In the genomic region with DNA sequence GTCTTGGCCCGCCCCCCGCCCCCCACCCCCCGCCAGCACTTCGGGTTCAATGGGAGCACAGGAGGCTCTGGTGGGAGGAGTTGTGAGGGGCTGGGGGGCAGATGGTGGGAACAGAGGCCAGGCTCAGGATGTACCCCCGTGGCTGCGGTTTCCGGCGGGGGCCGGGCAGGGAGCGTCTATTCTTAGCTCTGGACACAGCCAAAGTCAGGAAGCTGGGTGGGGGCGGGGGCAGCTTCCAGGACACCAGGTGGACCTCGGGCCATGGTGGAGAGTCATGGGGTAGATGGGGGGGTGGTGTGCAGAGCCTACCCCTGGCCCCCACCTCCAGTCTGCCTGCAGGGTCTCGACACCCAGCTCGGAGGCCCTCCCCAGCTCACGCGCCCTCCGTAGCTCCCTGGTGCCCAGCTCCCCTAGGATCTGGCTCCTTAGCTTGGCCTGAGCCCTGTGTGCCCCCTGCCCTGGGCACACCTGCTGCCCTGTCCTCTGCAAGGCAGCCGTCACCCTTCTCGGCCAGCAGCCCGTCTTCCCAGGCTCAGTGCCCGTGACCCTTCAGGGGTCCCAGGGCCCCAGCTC, we compare ENCODE assay signal across 15 cellular contexts. TPM values are rescaled to one million over a fixed set of nuclear protein-coding genes. Genes with fewer than 3 reads are reported as not detected.
DNase-seq lines count a peak whose midpoint lies in the region; ATAC-seq, FAIRE-seq and TF ChIP-seq lines count a peak whose summit lies in the region.
"Had no signal": no experiment of that assay in that cellular context is flagged by ENCODE, and none has a peak within 500 bp of the region (broad histone marks: within the 10 kb centered on the region; RNA-seq: fewer than 3 reads in every experiment).

No MANE protein-coding gene starts in this region.

- no peak for TF ChIP-seq RAD21 in A549 (conservative IDR thresholded peaks at IDR 0.05 in 1 of 2, IDR thresholded peaks at IDR 0.05 in 1 of 2)

- H3K4me1 ChIP-seq in A549 (peaks cover 12% of the 10 kb centered on the region), neuronal stem cell (ENCODE audit: control insufficient read depth in 2 of 2, insufficient read depth in 1 of 2, low read depth in 1 of 2, low read length in 2 of 2) (peaks cover 5 to 18% of the 10 kb centered on the region in 2 donors)

- H3K9ac ChIP-seq in neuronal stem cell (ENCODE audit: low read depth, low read length, poor library complexity): no peak overlapping the region

- CTCF ChIA-PET in A549 (lab: Yijun Ruan, JAX): interaction anchor here (0.8 to 2.6 kb wide), 7 partner anchors 10 to 282 kb away, joined by 3 to 12 read pairs (median 3); no protein-coding TSS in a partner anchor

- no peak overlapping the region for H2BK5ac ChIP-seq in neuronal stem cell (ENCODE audit: low read length)

- no peak overlapping the region for H4K91ac ChIP-seq in neuronal stem cell (ENCODE audit: low read depth, low read length, poor library complexity)

- H3K27ac ChIP-seq in A549 (no peak overlapping the region), coronary artery (peak overlapping the region; percentile 92 to 96), neuronal stem cell (replicated peaks; ENCODE audit: low read length) (no peak overlapping the region)

- FAIRE-seq in A549 (lab: Jason Lieb, UNC): no peak
- FAIRE-seq: HTR-8/SVneo had no signal

- no peak overlapping the region for H3K18ac ChIP-seq in neuronal stem cell (ENCODE audit: low read length)

- 93% methylated on average over 6 of the region's 21 CpGs for WGBS in A549 (ENCODE audit: missing lambda C conversion rate)
- no CpG with 5 or more reads among the region's 21 CpGs for WGBS in neuronal stem cell (ENCODE audit: extremely low coverage in 2 of 2, insufficient read length in 2 of 2, insufficient replicate concordance in 1 of 2), 2 donors

- no peak overlapping the region for H2BK15ac ChIP-seq in neuronal stem cell (ENCODE audit: low read length)

- no peak for TF ChIP-seq POLR2A in A549 (IDR thresholded peaks at IDR 0.05; ENCODE audit: low read length)

- DNase-seq in A549 (ENCODE audit: low read depth in 1 of 2, low spot score in 1 of 2) (no peak), LHCN-M2 (ENCODE audit: low read depth) (peak; percentile 15), coronary artery (ENCODE audit: low spot score) (no peak), neuronal stem cell (ENCODE audit: low spot score) (no peak), C1 segment of cervical spinal cord (lab: John Stamatoyannopoulos, UW) (no peak), inferior parietal cortex (ENCODE audit: extremely low spot score) (no peak), AG08396 (ENCODE audit: low spot score) (no peak), nucleus accumbens (lab: John Stamatoyannopoulos, UW) (no peak)
- DNase-seq: activated CD4-positive, alpha-beta T cell treated with anti-CD3 and anti-CD28 coated beads, Interleukin-2, amount 10 ng/mL, durations not matched to agents 24 days and 14 days; DMS79; endodermal cell; mammary epithelial cell; NCI-H510A had no signal

- no peak overlapping the region for H4K8ac ChIP-seq in neuronal stem cell (ENCODE audit: low read depth, low read length)

- H3K4me3 ChIP-seq in A549 (no peak overlapping the region), coronary artery (peak overlapping the region; percentile 84), neuronal stem cell (ENCODE audit: low read length in 2 of 2) (no peak overlapping the region)
- H3K4me3 ChIP-seq: tibial nerve had no signal

- H3K27me3 ChIP-seq in neuronal stem cell (ENCODE audit: control insufficient read depth in 3 of 3, insufficient read depth in 3 of 3, low read depth in 1 of 3, low read length in 3 of 3): peaks cover 3 to 29% (median 26%) of the 10 kb centered on the region in 3 experiments

- H3K4me2 ChIP-seq in A549 (no peak overlapping the region), neuronal stem cell (ENCODE audit: insufficient read depth, low read length, poor library complexity, severe bottlenecking) (no peak overlapping the region)

- no peak overlapping the region for H2AFZ ChIP-seq in neuronal stem cell (ENCODE audit: low read length)

- ATAC-seq in A549: no peak

- peaks cover 6 to 32% of the 10 kb centered on the region in 2 donors for H3K36me3 ChIP-seq in neuronal stem cell (replicated peaks in 1 of 2; ENCODE audit: control insufficient read depth in 2 of 2, insufficient read depth in 2 of 2, low read length in 2 of 2)

- no peak overlapping the region for H2BK12ac ChIP-seq in neuronal stem cell (ENCODE audit: low read length)

- no peak overlapping the region for H3K14ac ChIP-seq in neuronal stem cell (ENCODE audit: low read length)

- peak overlapping the region; percentile 52 for H3K23ac ChIP-seq in neuronal stem cell (ENCODE audit: low read depth, low read length, poor library complexity)

- no peak overlapping the region for H3K4ac ChIP-seq in neuronal stem cell (ENCODE audit: low read length)

- no peak for TF ChIP-seq EP300 in A549 (IDR thresholded peaks at IDR 0.05)

- POLR2A ChIA-PET in A549 (lab: Yijun Ruan, JAX): no interaction called here

- H2AK5ac ChIP-seq in neuronal stem cell (ENCODE audit: low read depth, low read length): peak overlapping the region; percentile 35

- H3K9me3 ChIP-seq in A549: no peaks in the 10 kb centered on the region
- no peaks in the 10 kb centered on the region for H3K9me3 ChIP-seq in neuronal stem cell (replicated peaks in 1 of 2; ENCODE audit: control insufficient read depth in 2 of 2, insufficient read depth in 1 of 2, low read depth in 1 of 2, low read length in 2 of 2)
- H3K9me3 ChIP-seq: tibial nerve had no signal

- no peak overlapping the region for H2BK120ac ChIP-seq in neuronal stem cell (ENCODE audit: low read depth, low read length)

- peaks cover 2% of the 10 kb centered on the region for H3K79me1 ChIP-seq in neuronal stem cell (ENCODE audit: low read depth, low read length)

- no peak for TF ChIP-seq CTCF in A549 (IDR thresholded peaks at IDR 0.05)
- no peak for TF ChIP-seq CTCF in coronary artery (IDR thresholded peaks at IDR 0.05)

TF ChIP-seq in A549, 52 proteins besides CTCF, POLR2A, EP300 and RAD21:
- TF ChIP-seq KDM5A (IDR thresholded peaks at IDR 0.05): no peak
- peak; percentile 16 for TF ChIP-seq ZFP36 (IDR thresholded peaks at IDR 0.05; ENCODE audit: borderline replicate concordance, partially characterized antibody)

RNA-seq across cellular contexts. Expression of gene TBXA2R, which starts 2.2 kb away (rescaled TPM):
- polyA plus RNA-seq in A549 (2011; rRNA removed): 0.13 and 0.26 TPM in 2 replicates
- 0.59 and 1.00 TPM in 2 replicates for polyA plus RNA-seq in A549 (2012; cell fraction: cytosol; rRNA removed)
- 0.91 and 1.0 TPM in 2 replicates for polyA plus RNA-seq in A549 (2012; cell fraction: nucleus; rRNA removed)
- 0.49 to 0.62 TPM (median 0.49 TPM) in 3 replicates for polyA plus RNA-seq in A549 (2017; fragmentation: RNase III; extraction: RNeasy Plus Mini Kit Qiagen cat#74134 plus additional on column Dnase treatment)
- 0.10 and 0.12 TPM in 2 replicates for polyA minus RNA-seq in A549 (2011; rRNA and poly(A)+ RNA removed)
- total RNA-seq in LHCN-M2 (2014; rRNA removed): 0.57 and 0.64 TPM in 2 replicates
- 1.7 TPM for polyA plus RNA-seq in LHCN-M2 (2012)
- polyA plus RNA-seq in neuronal stem cell (2013, experiment 1 of 2): 0.11 TPM
- 0.12 TPM for polyA plus RNA-seq in neuronal stem cell (2013, experiment 2 of 2)

RNA-seq across cellular contexts. Expression of gene CACTIN, which starts 17.8 kb away (rescaled TPM):
- 6.4 and 8.3 TPM in 2 replicates for polyA plus RNA-seq in A549 (2011; rRNA removed)
- polyA plus RNA-seq in A549 (2012; cell fraction: cytosol; rRNA removed): 21.6 and 28.8 TPM in 2 replicates
- polyA plus RNA-seq in A549 (2012; cell fraction: nucleus; rRNA removed): 44.9 and 67.0 TPM in 2 replicates
- 14.6 to 15.3 TPM (median 14.9 TPM) in 3 replicates for polyA plus RNA-seq in A549 (2017; fragmentation: RNase III; extraction: RNeasy Plus Mini Kit Qiagen cat#74134 plus additional on column Dnase treatment)
- 5.4 and 8.2 TPM in 2 replicates for polyA minus RNA-seq in A549 (2011; rRNA and poly(A)+ RNA removed)
- total RNA-seq in LHCN-M2 (2014; rRNA removed): 32.3 and 35.8 TPM in 2 replicates
- polyA plus RNA-seq in LHCN-M2 (2012): 19.3 TPM
- polyA plus RNA-seq in neuronal stem cell (2013, experiment 1 of 2): 23.9 TPM
- 25.3 TPM for polyA plus RNA-seq in neuronal stem cell (2013, experiment 2 of 2)

RNA-seq across cellular contexts. Expression of gene GIPC3, which starts 23.6 kb away (rescaled TPM):
- polyA plus RNA-seq in A549 (2011; rRNA removed): 0.05 and 0.20 TPM in 2 replicates
- 0.08 and 0.14 TPM in 2 replicates for polyA plus RNA-seq in A549 (2012; cell fraction: cytosol; rRNA removed)
- polyA plus RNA-seq in A549 (2012; cell fraction: nucleus; rRNA removed): 0.15 and 0.16 TPM in 2 replicates
- polyA plus RNA-seq in A549 (2017; fragmentation: RNase III; extraction: RNeasy Plus Mini Kit Qiagen cat#74134 plus additional on column Dnase treatment): 0.07 to 0.15 TPM (median 0.12 TPM) in 3 replicates
- polyA minus RNA-seq in A549 (2011; rRNA and poly(A)+ RNA removed): 0.15 and 0.41 TPM in 2 replicates
- total RNA-seq in LHCN-M2 (2014; rRNA removed): 0.06 and 0.17 TPM in 2 replicates
- polyA plus RNA-seq in LHCN-M2 (2012): 0.23 TPM
- 0.46 TPM for polyA plus RNA-seq in neuronal stem cell (2013, experiment 1 of 2)
- polyA plus RNA-seq in neuronal stem cell (2013, experiment 2 of 2): 0.47 TPM
- total RNA-seq: mammary epithelial cell had no signal

RNA-seq across cellular contexts. Expression of gene HMG20B, which starts 36.1 kb away (rescaled TPM):
- polyA plus RNA-seq in A549 (2011; rRNA removed) (19.6 and 24.2 TPM in 2 replicates), A549 (2017; fragmentation: RNase III; extraction: RNeasy Plus Mini Kit Qiagen cat#74134 plus additional on column Dnase treatment) (40.0 to 47.1 TPM (median 46.6 TPM) in 3 replicates)
- 46.4 and 58.3 TPM in 2 replicates for polyA plus RNA-seq in A549 (2012; cell fraction: cytosol; rRNA removed)
- polyA plus RNA-seq in A549 (2012; cell fraction: nucleus; rRNA removed): 120 and 131 TPM in 2 replicates
- polyA minus RNA-seq in A549 (2011; rRNA and poly(A)+ RNA removed): 6.6 and 8.4 TPM in 2 replicates
- 127 and 135 TPM in 2 replicates for total RNA-seq in LHCN-M2 (2014; rRNA removed)
- 84.5 TPM for polyA plus RNA-seq in LHCN-M2 (2012)
- 76.9 TPM for polyA plus RNA-seq in neuronal stem cell (2013, experiment 1 of 2)
- polyA plus RNA-seq in neuronal stem cell (2013, experiment 2 of 2): 73.8 TPM

RNA-seq across cellular contexts. Expression of gene MFSD12, which starts 51.5 kb away (rescaled TPM):
- polyA plus RNA-seq in A549 (2011; rRNA removed): 52.5 and 54.9 TPM in 2 replicates
- polyA plus RNA-seq in A549 (2012; cell fraction: cytosol; rRNA removed): 123 and 172 TPM in 2 replicates
- polyA plus RNA-seq in A549 (2012; cell fraction: nucleus; rRNA removed): 386 and 515 TPM in 2 replicates
- 101 to 115 TPM (median 109 TPM) in 3 replicates for polyA plus RNA-seq in A549 (2017; fragmentation: RNase III; extraction: RNeasy Plus Mini Kit Qiagen cat#74134 plus additional on column Dnase treatment)
- polyA minus RNA-seq in A549 (2011; rRNA and poly(A)+ RNA removed): 45.4 and 59.7 TPM in 2 replicates
- total RNA-seq in LHCN-M2 (2014; rRNA removed): 115 and 145 TPM in 2 replicates
- polyA plus RNA-seq in LHCN-M2 (2012): 60.6 TPM
- 27.9 TPM for polyA plus RNA-seq in neuronal stem cell (2013, experiment 1 of 2)
- polyA plus RNA-seq in neuronal stem cell (2013, experiment 2 of 2): 25.3 TPM

Comparison
In these comparisons a context has a peak if more than half of its experiments do, and no peak if none do; other contexts are left out.
1. H3K27ac ChIP-seq: peak in coronary artery (2 of 2); none in A549 (0 of 2) and neuronal stem cell (single experiment).